ENCODE assay signal across 24 cellular contexts in the genomic region with DNA sequence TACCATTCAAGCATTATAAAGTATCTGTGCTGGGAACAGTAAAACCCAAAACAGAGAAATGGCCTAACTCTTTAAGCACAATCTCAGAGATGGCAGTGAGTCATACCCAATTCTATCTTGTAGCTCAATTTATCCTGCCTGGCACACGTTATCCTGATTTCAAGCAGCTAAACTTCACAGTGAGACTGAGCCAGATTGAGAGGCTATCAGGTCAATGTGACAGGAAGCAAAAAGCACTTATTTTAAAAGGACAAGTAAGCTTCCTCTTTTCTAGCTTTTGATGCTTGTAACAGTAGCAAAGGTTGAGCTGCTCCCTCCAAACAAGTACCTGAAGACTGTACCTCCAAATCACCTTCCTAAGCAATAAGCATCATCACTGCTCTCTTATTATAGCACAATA.
DNase-seq lines count a peak whose midpoint lies in the region; ATAC-seq, FAIRE-seq and TF ChIP-seq lines count a peak whose summit lies in the region.
"Had no signal": no experiment of that assay in that cellular context is flagged by ENCODE, and none has a peak within 500 bp of the region (broad histone marks: within the 10 kb centered on the region; RNA-seq: fewer than 3 reads in every experiment).

No MANE protein-coding gene starts in this region.

- DNase-seq in GM18507 (ENCODE audit: extremely low spot score, insufficient read length, low read depth) (no peak), NAMALWA (ENCODE audit: low spot score) (peak; percentile 10), globus pallidus (ENCODE audit: low spot score) (peak; percentile 30), HuH-7 (ENCODE audit: low spot score) (no peak), DMS 273 (lab: John Stamatoyannopoulos, UW; ENCODE audit: unreplicated experiment) (no peak), RWPE1 (ENCODE audit: low spot score) (no peak)
- no peak for DNase-seq in activated CD4-positive, alpha-beta T cell treated with anti-CD3 and anti-CD28 coated beads, Interleukin-2, amount 50 U/mL, for 1 hour
- DNase-seq: activated CD4-positive, alpha-beta memory T cell treated with anti-CD3 and anti-CD28 coated beads for 36 hours; activated naive CD8-positive, alpha-beta T cell treated with anti-CD3 and anti-CD28 coated beads, Interleukin-2, amount 10 ng/mL, durations not matched to agents 7 days and 5 days; Calu3; caudate nucleus; glutamatergic neuron; NCI-H1417; NCI-H2171; NCI-H524; NK-92 treated with Interleukin-12 subunit alpha and Interleukin-12 subunit beta, amount 100 ng/mL, for 24 hours; stimulated activated CD8-positive, alpha-beta memory T cell treated with anti-CD3 and anti-CD28 coated beads, Interleukin-4, amount 100 ng/mL, for 48 hours; stomach; transverse colon had no signal

- peak; percentile 58 for FAIRE-seq in GM18507 (lab: Jason Lieb, UNC)
- FAIRE-seq: astrocyte, endothelial cell of umbilical vein had no signal

- POLR2A ChIA-PET in RWPE1 (lab: Yijun Ruan, JAX; ENCODE audit: low non-redundant PET) = no interaction called here

- no peak for TF ChIP-seq CTCF in RWPE1 (conservative IDR thresholded peaks at IDR 0.05; ENCODE audit: low read depth)

- ATAC-seq in GM19395 (IDR thresholded peaks at IDR 0.05; ENCODE audit: unreplicated experiment) = peak; percentile 69

- CTCF ChIA-PET in RWPE1 (lab: Yijun Ruan, JAX) = no interaction called here

- H3K27ac ChIP-seq in RWPE1 = no peak overlapping the region
- H3K27ac ChIP-seq: C4-2B, prostate gland, stomach, transverse colon had no signal

Comparison
In these comparisons a context has a peak if more than half of its experiments do, and no peak if none do; other contexts are left out.
1. DNase-seq: peak in NAMALWA (single experiment) and globus pallidus (single experiment); none in GM18507 (single experiment), HuH-7 (single experiment), activated CD4-positive, alpha-beta T cell treated with anti-CD3 and anti-CD28 coated beads, Interleukin-2, amount 50 U/mL, for 1 hour (single experiment), DMS 273 (single experiment) and RWPE1 (single experiment).